Comparison of ENCODE assay signal across 8 cellular contexts in the genomic region with DNA sequence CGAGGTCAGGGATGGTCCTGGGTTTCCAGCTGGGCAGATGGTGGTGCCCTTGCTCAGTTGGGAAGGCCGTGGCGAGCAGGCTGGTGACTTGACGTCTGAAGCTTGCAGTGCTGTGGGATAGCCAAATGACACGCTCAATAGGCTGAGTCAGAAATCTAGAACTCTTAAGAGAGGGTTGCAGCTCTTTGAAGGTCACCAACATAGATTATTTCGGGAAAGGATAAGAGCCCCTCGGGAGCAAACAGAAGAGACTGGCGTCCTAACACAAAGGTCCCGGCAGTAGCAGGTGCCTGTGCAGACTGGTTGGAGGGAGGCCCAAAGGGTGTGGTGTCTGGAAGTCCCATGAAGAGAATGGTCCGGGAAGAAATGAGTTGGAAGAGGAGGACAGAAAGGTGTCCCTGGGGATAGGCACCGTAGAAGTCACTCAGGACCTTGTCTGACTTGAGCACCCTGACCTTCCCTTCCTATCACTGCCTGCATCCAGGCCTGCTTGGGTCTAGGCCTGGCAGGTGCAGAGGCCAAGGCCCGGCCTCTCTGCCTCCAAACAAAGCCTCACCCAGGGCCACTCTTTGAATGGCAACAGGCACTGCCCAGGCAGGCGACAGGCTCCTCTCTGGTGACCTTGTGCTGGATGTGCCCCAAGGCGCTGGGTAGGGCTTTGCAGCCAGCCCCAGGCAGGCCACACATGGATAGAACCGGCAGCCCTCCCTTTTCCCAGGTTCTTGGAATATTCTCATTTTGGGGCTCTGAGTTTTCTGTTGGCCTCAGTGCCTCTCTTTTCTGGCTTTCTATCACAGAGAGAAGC. TPM values are rescaled to one million over a fixed set of nuclear protein-coding genes. Genes with fewer than 3 reads are reported as not detected.
DNase-seq lines count a peak whose midpoint lies in the region; ATAC-seq and TF ChIP-seq lines count a peak whose summit lies in the region.
"Had no signal": no experiment of that assay in that cellular context is flagged by ENCODE, and none has a peak within 500 bp of the region (broad histone marks: within the 10 kb centered on the region; RNA-seq: fewer than 3 reads in every experiment).

No MANE protein-coding gene starts in this region.

- POLR2A ChIA-PET in naive thymus-derived CD8-positive, alpha-beta T cell (lab: Charles Lee), result interaction anchor here (0.6 to 0.7 kb wide), 2 partner anchors 78 to 268 kb away, joined by 3 to 4 read pairs; no protein-coding TSS in a partner anchor

- TF ChIP-seq CTCF in fibroblast of mammary gland (conservative IDR thresholded peaks at IDR 0.05; ENCODE audit: control insufficient read depth, insufficient read depth, low read depth, low read length) (no peak), upper lobe of left lung (IDR thresholded peaks at IDR 0.05) (no peak)

- peaks cover 0 to 4% (median 0%) of the 10 kb centered on the region in 4 donors for H3K36me3 ChIP-seq in upper lobe of left lung

- peak overlapping the region in 7 of 10 donors; percentile 29 to 87 (median 71) for H3K27ac Mint-ChIP-seq in naive thymus-derived CD8-positive, alpha-beta T cell

- peaks cover 64 to 83% (median 69%) of the 10 kb centered on the region in 4 donors for H3K4me1 ChIP-seq in upper lobe of left lung

- no peaks in the 10 kb centered on the region for H3K9me3 Mint-ChIP-seq in naive thymus-derived CD8-positive, alpha-beta T cell

- TF ChIP-seq EP300 in upper lobe of left lung (IDR thresholded peaks at IDR 0.05), result no peak

- H3K27me3 Mint-ChIP-seq in naive thymus-derived CD8-positive, alpha-beta T cell, result no peaks in the 10 kb centered on the region

- TF ChIP-seq POLR2A in upper lobe of left lung (IDR thresholded peaks at IDR 0.05), result no peak

- peaks cover 0 to 2% (median 1%) of the 10 kb centered on the region in 3 donors for H3K36me3 Mint-ChIP-seq in naive thymus-derived CD8-positive, alpha-beta T cell

- H3K4me3 ChIP-seq in fibroblast of mammary gland (ENCODE audit: control insufficient read depth, low read depth, low read length), result no peak overlapping the region
- H3K4me3 ChIP-seq in upper lobe of left lung, result peak overlapping the region in 1 of 4 donors; percentile 6

- 55 to 58% methylated on average over 15 of the region's 15 CpGs for WGBS in upper lobe of left lung, 2 donors

- H3K27me3 ChIP-seq in upper lobe of left lung, result no peaks in the 10 kb centered on the region

- no peaks in the 10 kb centered on the region for H3K9me3 ChIP-seq in upper lobe of left lung

- ATAC-seq in naive thymus-derived CD8-positive, alpha-beta T cell, result no peak
- peak in 1 of 2 donors; percentile 46 for ATAC-seq in upper lobe of left lung (ENCODE audit: low FRiP score in 2 of 2)
- no peak for ATAC-seq in GM21723 (IDR thresholded peaks at IDR 0.05; ENCODE audit: unreplicated experiment)

- H3K27ac ChIP-seq in upper lobe of left lung, result peak overlapping the region; percentile 67 to 85 (median 80)

- peak overlapping the region in 1 of 10 donors; percentile 4 for H3K4me3 Mint-ChIP-seq in naive thymus-derived CD8-positive, alpha-beta T cell

- DNase-seq in RPMI7951 (ENCODE audit: low read depth), result peak; percentile 30
- peak; percentile 67 for DNase-seq in fibroblast of mammary gland (ENCODE audit: low read depth)
- DNase-seq in naive thymus-derived CD8-positive, alpha-beta T cell, result peak in 1 of 10 donors; percentile 42
- DNase-seq in upper lobe of left lung, result peak in 1 of 2 donors; percentile 56
- DNase-seq in NCI-H1105 treated with DMSO at 0.1 percent for 48 hours (lab: John Stamatoyannopoulos, UW), result no peak
- no peak for DNase-seq in DMS79 (lab: John Stamatoyannopoulos, UW)
- DNase-seq: NCI-H1092 had no signal

- H3K4me1 Mint-ChIP-seq in naive thymus-derived CD8-positive, alpha-beta T cell, result peaks cover 25 to 62% (median 41%) of the 10 kb centered on the region in 4 donors

RNA-seq across cellular contexts. Expression of a gene that starts 18.6 kb away (rescaled TPM):
- 90.2 and 97.5 TPM in 2 replicates for total RNA-seq in RPMI7951 (2014; rRNA removed; shearing (Covaris generic))
- total RNA-seq in naive thymus-derived CD8-positive, alpha-beta T cell, result 1 to 10 TPM; 8.2 to 9.0 TPM
- 1 to 10 TPM; 6.1 to 8.1 (median 6.4) TPM for polyA plus RNA-seq in naive thymus-derived CD8-positive, alpha-beta T cell
- total RNA-seq in upper lobe of left lung, result 10 to 100 TPM; 46.1 to 91.5 (median 67.8) TPM

RNA-seq across cellular contexts. Expression of a gene that starts 50.5 kb away (rescaled TPM):
- 4.4 and 7.2 TPM in 2 replicates for total RNA-seq in RPMI7951 (2014; rRNA removed; shearing (Covaris generic))
- 10 to 100 TPM; 24.1 to 24.2 TPM for total RNA-seq in naive thymus-derived CD8-positive, alpha-beta T cell
- 10 to 100 TPM; 31.2 to 47.1 (median 38.2) TPM for polyA plus RNA-seq in naive thymus-derived CD8-positive, alpha-beta T cell
- 1 to 10 TPM; 5.0 to 9.4 (median 7.2) TPM for total RNA-seq in upper lobe of left lung

Comparison
In these comparisons a context has a peak if more than half of its experiments do, and no peak if none do; other contexts are left out.
1. DNase-seq: peak in RPMI7951 (single experiment) and fibroblast of mammary gland (single experiment); none in NCI-H1105 treated with DMSO at 0.1 percent for 48 hours (single experiment) and DMS79 (single experiment).